24 cellular contexts compared by ENCODE assay signal in the genomic region with DNA sequence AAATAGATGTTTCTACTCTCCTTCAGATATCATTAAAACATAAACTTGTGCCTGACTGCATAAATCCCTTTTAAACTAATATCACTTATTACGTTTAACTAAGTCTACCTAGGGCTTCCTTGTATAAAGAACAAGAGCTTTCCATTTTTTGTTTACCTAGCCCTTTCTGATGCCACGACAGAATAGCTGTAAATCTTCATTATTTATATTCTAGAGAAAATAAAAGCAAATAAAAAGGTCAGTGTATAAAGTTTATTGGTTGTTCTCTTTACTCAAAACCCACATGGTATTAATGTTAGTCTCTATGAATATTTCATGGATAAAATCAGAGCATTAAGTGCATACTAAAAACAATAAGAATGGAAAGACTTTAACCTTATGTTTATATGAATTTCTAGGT.
"Had no signal": no experiment of that assay in that cellular context is flagged by ENCODE, and none has a peak within 500 bp of the region (broad histone marks: within the 10 kb centered on the region; RNA-seq: fewer than 3 reads in every experiment).

No MANE protein-coding gene starts in this region.

- H3K27ac ChIP-seq: brain microvascular endothelial cell, coronary artery had no signal

- DNase-seq: activated CD4-positive, alpha-beta memory T cell treated with anti-CD3 and anti-CD28 coated beads for 36 hours; activated CD4-positive, alpha-beta T cell treated with anti-CD3 and anti-CD28 coated beads for 36 hours; activated CD4-positive, alpha-beta T cell treated with anti-CD3 and anti-CD28 coated beads, Interleukin-2, amount 10 ng/mL, durations not matched to agents 24 days and 14 days; activated CD4-positive, CD25-positive, alpha-beta regulatory T cell; activated CD4-positive, CD25-positive, alpha-beta regulatory T cell treated with anti-CD3 and anti-CD28 coated beads, Interleukin-2, amount 50 U/mL, for 72 hours; activated CD8-positive, alpha-beta memory T cell treated with anti-CD3 and anti-CD28 coated beads, Interleukin-2, amount 10 ng/mL, durations not matched to agents 7 days and 5 days; activated CD8-positive, alpha-beta memory T cell treated with anti-CD3 and anti-CD28 coated beads, Interleukin-2, amount 50 U/mL, for 4 hours; activated CD8-positive, alpha-beta T cell treated with anti-CD3 and anti-CD28 coated beads, Interleukin-2, amount 10 ng/mL, durations not matched to agents 7 days and 5 days; activated gamma-delta T cell; activated naive CD4-positive, alpha-beta T cell treated with anti-CD3 and anti-CD28 coated beads, Interleukin-2, amount 50 U/mL, for 16 hours; activated naive CD4-positive, alpha-beta T cell treated with Interleukin-2 at 50 U/mL for 16 hours; activated T-cell treated with anti-CD3 and anti-CD28 coated beads, Interleukin-2, amount 50 U/mL, for 1 hour; activated T-cell treated with anti-CD3 and anti-CD28 coated beads, Interleukin-2, amount 50 U/mL, for 48 hours; amniotic stem cell; anterior cingulate cortex; brain microvascular endothelial cell; dorsolateral prefrontal cortex; effector memory CD4-positive, alpha-beta T cell; endodermal cell; foreskin fibroblast; head of caudate nucleus; hippocampal formation; T1000 had no signal
